ENCODE assay signal across 8 cellular contexts in the genomic region with DNA sequence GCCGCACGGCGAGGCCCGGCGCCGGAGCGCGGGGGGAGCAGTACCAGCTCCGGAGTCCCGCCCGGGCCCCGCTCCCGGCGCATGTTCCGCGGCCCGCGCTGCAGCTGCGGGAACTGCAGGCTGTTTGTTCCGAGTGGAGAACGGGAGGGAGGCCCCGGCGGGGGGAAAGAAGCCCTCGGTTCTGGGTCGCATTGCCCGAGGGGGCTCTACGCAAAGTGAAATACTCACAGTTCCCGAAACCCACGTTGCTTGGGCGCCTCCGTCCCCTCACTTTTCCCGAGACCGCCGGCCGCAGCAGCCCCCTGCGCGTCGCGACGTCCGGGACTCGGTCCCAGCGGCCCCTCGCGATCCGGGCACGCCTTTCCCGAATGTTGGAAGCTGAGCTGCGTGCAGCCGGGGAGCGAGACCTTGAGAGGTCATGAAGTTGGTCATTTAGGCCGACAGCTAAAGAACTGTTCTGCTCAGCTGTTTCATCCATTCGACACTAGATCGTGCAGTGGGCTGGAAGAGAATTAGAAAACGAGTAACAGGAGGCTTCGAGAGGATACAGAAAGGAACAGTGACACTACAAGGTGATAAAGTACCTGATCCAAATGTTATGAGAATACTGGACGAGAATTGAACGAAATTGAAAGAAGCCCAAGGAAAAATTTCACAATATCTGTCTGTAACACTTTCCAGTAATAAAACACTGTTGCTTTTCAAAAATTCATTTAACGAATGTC. TPM values are rescaled to one million over a fixed set of nuclear protein-coding genes. Genes with fewer than 3 reads are reported as not detected.
DNase-seq lines count a peak whose midpoint lies in the region; ATAC-seq and TF ChIP-seq lines count a peak whose summit lies in the region.

No MANE protein-coding gene starts in this region.

- TF ChIP-seq CTCF in AG04450 (IDR thresholded peaks at IDR 0.05; ENCODE audit: low read depth, low read length) (peak; percentile 20), GM06990 (IDR thresholded peaks at IDR 0.05; ENCODE audit: insufficient read depth, low read length, poor library complexity, severe bottlenecking) (no peak), transverse colon (IDR thresholded peaks at IDR 0.05) (peak; percentile 17 to 35 (median 24))

- CTCF ChIA-PET in AG04450 (lab: Charles Lee): interaction anchor here (0.7 to 2.7 kb wide), 6 partner anchors 22 to 245 kb away, joined by 3 to 17 read pairs (median 4); partner anchors contain the start of gene PARP1

- POLR2A ChIA-PET in AG04450 (lab: Yijun Ruan, JAX): interaction anchor here (1.4 kb wide), 1 partner anchor 12 kb away, joined by 4 read pairs; no protein-coding TSS in a partner anchor

- H3K9me3 ChIP-seq in AG04450 (ENCODE audit: control insufficient read depth, insufficient read depth, low read length) (no peaks in the 10 kb centered on the region; the same call in 1 of the 2 replicates), ectodermal cell (ENCODE audit: control insufficient read depth, low read length) (no peaks in the 10 kb centered on the region), mesodermal cell (ENCODE audit: control insufficient read depth, low read length) (no peaks in the 10 kb centered on the region), transverse colon (no peaks in the 10 kb centered on the region)

- no peak for DNase-seq in AG04450 (ENCODE audit: low read depth, low spot score)
- DNase-seq in GM06990 (ENCODE audit: extremely low read depth, insufficient read length): no peak
- DNase-seq in SHP77 (lab: John Stamatoyannopoulos, UW): peak; percentile 55 to 68
- DNase-seq in transverse colon: no peak
- no peak for DNase-seq in stimulated activated CD4-positive, alpha-beta T cell treated with anti-CD3 and anti-CD28 coated beads, Interleukin-1b, Interleukin-23, amount 100 ng/mL, for 48 hours

- H3K4me1 ChIP-seq in ectodermal cell (ENCODE audit: control insufficient read depth, insufficient read depth, low read length): peaks cover 12% of the 10 kb centered on the region
- H3K4me1 ChIP-seq in mesodermal cell (ENCODE audit: control insufficient read depth, insufficient read depth, low read length, poor library complexity, severe bottlenecking): peaks cover 16% of the 10 kb centered on the region
- H3K4me1 ChIP-seq in transverse colon: peaks cover 0 to 32% (median 17%) of the 10 kb centered on the region in 4 donors

- H3K27ac ChIP-seq in AG04450 (ENCODE audit: low read depth, low read length) (no peak overlapping the region), ectodermal cell (ENCODE audit: insufficient read depth, low read depth, low read length, poor library complexity, severe bottlenecking) (peak overlapping the region; percentile 11), mesodermal cell (ENCODE audit: low read depth, low read length, severe bottlenecking) (peak overlapping the region; percentile 85), transverse colon (peak overlapping the region; percentile 78 to 91 (median 86))

- ATAC-seq in HG03159 (IDR thresholded peaks at IDR 0.05; ENCODE audit: unreplicated experiment): peak; percentile 49

- H3K4me3 ChIP-seq in AG04450 (ENCODE audit: low read depth, low read length) (peak overlapping the region; percentile 91), GM06990 (replicated peaks; ENCODE audit: low read depth, low read length) (peak overlapping the region; percentile 96), ectodermal cell (ENCODE audit: insufficient read depth, low read depth, low read length) (peak overlapping the region; percentile 94), mesodermal cell (ENCODE audit: extremely low read depth, insufficient read depth, low read length, poor library complexity, severe bottlenecking) (peak overlapping the region; percentile 93), transverse colon (peak overlapping the region; percentile 65 to 99 (median 97))

- H3K36me3 ChIP-seq in GM06990 (ENCODE audit: control insufficient read depth, insufficient read depth, low read length) (no peaks in the 10 kb centered on the region), ectodermal cell (ENCODE audit: control insufficient read depth, insufficient read depth, low read length) (no peaks in the 10 kb centered on the region), mesodermal cell (ENCODE audit: control insufficient read depth, insufficient read depth, low read length) (no peaks in the 10 kb centered on the region), transverse colon (no peaks in the 10 kb centered on the region)

- TF ChIP-seq EP300 in transverse colon (IDR thresholded peaks at IDR 0.05; ENCODE audit: low read depth): no peak

- in situ Hi-C loops in transverse colon (cut with MboI; ENCODE audit: low pct_ligation_motif_present in 1 of 4, low pct_unique_long_range_greater_than_20kb in 1 of 4, low sequenced_read_pairs in 3 of 4): no loop called here

- peak; percentile 42 for TF ChIP-seq POLR2A in transverse colon (IDR thresholded peaks at IDR 0.05)

- intact Hi-C loops in transverse colon (cut with DNase I; ENCODE audit: low total_unique reads): no loop called here

- 5% methylated on average over 59 of the region's 59 CpGs for WGBS in ectodermal cell, 2 experiments
- 2 to 5% methylated on average over 40 to 46 of the region's 59 CpGs for WGBS in mesodermal cell (ENCODE audit: insufficient coverage in 2 of 2), 2 experiments
- 4 to 11% methylated on average over 7 to 35 of the region's 59 CpGs for WGBS in transverse colon (ENCODE audit: low coverage in 1 of 2), 2 donors

- H3K27me3 ChIP-seq in AG04450 (ENCODE audit: control insufficient read depth, insufficient read depth, low read length): no peaks in the 10 kb centered on the region
- no peaks in the 10 kb centered on the region for H3K27me3 ChIP-seq in GM06990 (replicated peaks; ENCODE audit: control insufficient read depth, insufficient read depth, low read length)
- peaks cover 16% of the 10 kb centered on the region for H3K27me3 ChIP-seq in ectodermal cell (ENCODE audit: control insufficient read depth, insufficient read depth, low read length, poor library complexity, severe bottlenecking)
- H3K27me3 ChIP-seq in transverse colon: no peaks in the 10 kb centered on the region

RNA-seq across cellular contexts. Expression of gene LIN9, which starts 0.6 kb away (rescaled TPM):
- polyA plus RNA-seq in AG04450 (2011; rRNA removed): 1.5 and 2.2 TPM in 2 replicates
- 0.87 and 1.7 TPM in 2 replicates for polyA minus RNA-seq in AG04450 (2011; rRNA and poly(A)+ RNA removed)
- polyA plus RNA-seq in ectodermal cell (2013, experiment 1 of 4): 14.7 TPM
- 12.5 TPM for polyA plus RNA-seq in ectodermal cell (2013, experiment 2 of 4)
- 13.0 TPM for polyA plus RNA-seq in ectodermal cell (2013, experiment 3 of 4)
- 14.7 TPM for polyA plus RNA-seq in ectodermal cell (2013, experiment 4 of 4)
- polyA plus RNA-seq in mesodermal cell (2013, experiment 1 of 2): 10.9 TPM
- polyA plus RNA-seq in mesodermal cell (2013, experiment 2 of 2): 13.7 TPM
- 1 to 10 TPM in 2 of 4 donors, under 1 TPM in 1, not detected in 1; 1.00 to 3.2 (median 2.3) TPM for total RNA-seq in transverse colon

Comparison
In these comparisons a context has a peak if more than half of its experiments do, and no peak if none do; other contexts are left out.
1. DNase-seq: peak in SHP77 (2 of 2); none in AG04450 (single experiment), GM06990 (single experiment), transverse colon (single experiment) and stimulated activated CD4-positive, alpha-beta T cell treated with anti-CD3 and anti-CD28 coated beads, Interleukin-1b, Interleukin-23, amount 100 ng/mL, for 48 hours (single experiment).
2. Peak in every context shown above with its lines, with median percentiles within 50 percentile points of each other: H3K4me3 ChIP-seq.